In the genomic region with DNA sequence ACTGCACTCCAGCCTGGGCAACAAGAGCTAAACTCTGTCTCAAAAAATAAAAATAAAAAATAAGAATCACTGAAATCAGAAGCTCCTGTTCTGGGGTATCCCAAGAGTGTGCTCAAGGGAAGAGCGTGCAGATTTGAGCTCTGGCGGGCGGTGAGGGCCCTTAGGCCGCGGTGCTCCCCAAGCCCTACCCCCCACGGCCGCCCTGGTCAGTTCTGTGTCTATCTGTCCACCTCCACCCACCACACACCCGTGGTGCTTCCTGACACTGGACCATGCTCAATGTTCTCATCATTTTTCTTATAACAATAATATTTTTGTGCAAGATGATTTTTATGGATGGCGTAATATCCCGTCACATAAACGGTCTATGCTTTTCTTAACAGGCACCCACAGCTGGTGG, we compare ENCODE assay signal across 16 cellular contexts.
DNase-seq lines count a peak whose midpoint lies in the region; TF ChIP-seq lines count a peak whose summit lies in the region.
"Had no signal": no experiment of that assay in that cellular context is flagged by ENCODE, and none has a peak within 500 bp of the region (broad histone marks: within the 10 kb centered on the region; RNA-seq: fewer than 3 reads in every experiment).

No MANE protein-coding gene starts in this region.

- no peak for TF ChIP-seq CTCF in neural cell (IDR thresholded peaks at IDR 0.05; ENCODE audit: poor library complexity, severe bottlenecking)
- no peak for TF ChIP-seq CTCF in spleen (IDR thresholded peaks at IDR 0.05 in 8 of 11, conservative IDR thresholded peaks at IDR 0.05 in 3 of 11)
- TF ChIP-seq CTCF in tibial nerve (IDR thresholded peaks at IDR 0.05) = no peak
- TF ChIP-seq CTCF in glutamatergic neuron (IDR thresholded peaks at IDR 0.05; ENCODE audit: partially characterized antibody, unreplicated experiment) = no peak

- no peaks in the 10 kb centered on the region for H3K9me3 Mint-ChIP-seq in glutamatergic neuron (ENCODE audit: unreplicated experiment)
- H3K9me3 Mint-ChIP-seq: CD14-positive monocyte, H9 had no signal

- H3K36me3 ChIP-seq in H7 (replicated peaks; ENCODE audit: control insufficient read depth, insufficient read depth, low read length) = no peaks in the 10 kb centered on the region
- no peaks in the 10 kb centered on the region for H3K36me3 ChIP-seq in neural cell (ENCODE audit: insufficient read depth, low read length)
- no peaks in the 10 kb centered on the region for H3K36me3 ChIP-seq in spleen
- no peaks in the 10 kb centered on the region for H3K36me3 ChIP-seq in tibial nerve
- H3K36me3 ChIP-seq: BLaER1 had no signal

- H3F3A ChIP-seq in neural cell (ENCODE audit: insufficient read depth, low read length, poor library complexity, severe bottlenecking) = no peaks in the 10 kb centered on the region

- TF ChIP-seq EP300 in neural cell (conservative IDR thresholded peaks at IDR 0.05; ENCODE audit: poor library complexity, severe bottlenecking) (no peak), tibial nerve (IDR thresholded peaks at IDR 0.05) (no peak)

- peaks cover 0 to 2% (median 0%) of the 10 kb centered on the region in 6 donors for H3K4me1 ChIP-seq in spleen
- peaks cover 0 to 6% (median 0%) of the 10 kb centered on the region in 4 donors for H3K4me1 ChIP-seq in tibial nerve
- H3K4me1 ChIP-seq: BLaER1 had no signal

- no peak overlapping the region for H3K4me3 Mint-ChIP-seq in glutamatergic neuron (ENCODE audit: unreplicated experiment)
- H3K4me3 Mint-ChIP-seq: CD14-positive monocyte; CD4-positive, alpha-beta memory T cell; H9 had no signal

- peaks cover 4% of the 10 kb centered on the region for H3K4me1 Mint-ChIP-seq in glutamatergic neuron (ENCODE audit: low read depth, unreplicated experiment)
- H3K4me1 Mint-ChIP-seq: CD14-positive monocyte; CD4-positive, alpha-beta memory T cell had no signal

- H3K9ac ChIP-seq in neural cell (ENCODE audit: low read length) = peak overlapping the region; percentile 54
- H3K9ac ChIP-seq: BLaER1 had no signal

- no peak overlapping the region for H3K27ac Mint-ChIP-seq in glutamatergic neuron (ENCODE audit: unreplicated experiment)
- H3K27ac Mint-ChIP-seq: CD4-positive, alpha-beta memory T cell; H9 had no signal

- intact Hi-C loops in spleen (cut with DNase I; ENCODE audit: low total_unique reads) = no loop called here

- no peak overlapping the region for H3K4me3 ChIP-seq in H7 (ENCODE audit: insufficient read depth, low read depth, low read length)
- H3K4me3 ChIP-seq in neural cell (ENCODE audit: low read length) = no peak overlapping the region
- H3K4me3 ChIP-seq in spleen = no peak overlapping the region
- no peak overlapping the region for H3K4me3 ChIP-seq in tibial nerve
- H3K4me3 ChIP-seq: BLaER1 had no signal

- H3K9me2 ChIP-seq in neural cell (ENCODE audit: insufficient read depth, low read length) = no peaks in the 10 kb centered on the region

- WGBS in spleen, 5 donors = 66 to 89% (median 87%) methylated on average over 11 of the region's 11 CpGs
- WGBS in tibial nerve, 2 donors = 64 to 79% methylated on average over 11 of the region's 11 CpGs

- TF ChIP-seq RAD21 in neural cell (conservative IDR thresholded peaks at IDR 0.05) = no peak

- H3K4me2 ChIP-seq in neural cell (ENCODE audit: low read length) = no peak overlapping the region
- H3K4me2 ChIP-seq: BLaER1 had no signal

- H4K20me1 ChIP-seq in neural cell (ENCODE audit: insufficient read depth) = no peaks in the 10 kb centered on the region
- H4K20me1 ChIP-seq: BLaER1 had no signal

- H3K27ac ChIP-seq in neural cell (ENCODE audit: low read length) (peak overlapping the region; percentile 86), spleen (no peak overlapping the region), tibial nerve (no peak overlapping the region)
- H3K27ac ChIP-seq: BLaER1 had no signal

- H3K27me3 ChIP-seq in H7 (ENCODE audit: control insufficient read depth, insufficient read depth, low read length) = no peaks in the 10 kb centered on the region
- H3K27me3 ChIP-seq in neural cell (ENCODE audit: insufficient read depth, low read depth, low read length) = no peaks in the 10 kb centered on the region
- H3K27me3 ChIP-seq in spleen (replicated peaks in 1 of 7) = peaks cover 0 to 59% (median 0%) of the 10 kb centered on the region in 7 donors
- peaks cover 0 to 3% of the 10 kb centered on the region in 2 donors for H3K27me3 ChIP-seq in tibial nerve
- H3K27me3 ChIP-seq: BLaER1 had no signal

- DNase-seq in H7 = peak; percentile 18
- DNase-seq in ecto neural progenitor cell (ENCODE audit: low spot score) = peak; percentile 25
- DNase-seq in spleen = peak; percentile 22
- no peak for DNase-seq in tibial nerve (ENCODE audit: low spot score in 2 of 2)
- DNase-seq in amniotic stem cell (lab: John Stamatoyannopoulos, UW) = no peak
- no peak for DNase-seq in glutamatergic neuron
- DNase-seq: 8988T; CD4-positive, alpha-beta memory T cell; DMS153; DMS79; GDM1; GOT3; H9 had no signal

- H3K27me3 Mint-ChIP-seq in glutamatergic neuron (ENCODE audit: unreplicated experiment) = peaks cover 2% of the 10 kb centered on the region

- H2AFZ ChIP-seq in neural cell (ENCODE audit: low read depth, low read length) = no peak overlapping the region

- TF ChIP-seq POLR2A in spleen (IDR thresholded peaks at IDR 0.05) (no peak), tibial nerve (IDR thresholded peaks at IDR 0.05) (no peak)

- H3K9me3 ChIP-seq in neural cell (ENCODE audit: low read length) (no peaks in the 10 kb centered on the region), spleen (peaks cover 0 to under 1% (median 0%) of the 10 kb centered on the region in 8 donors), tibial nerve (peaks cover 0 to 4% (median 0%) of the 10 kb centered on the region in 4 donors)
- H3K9me3 ChIP-seq: BLaER1 had no signal

- H3K36me3 Mint-ChIP-seq in glutamatergic neuron (ENCODE audit: unreplicated experiment) = no peaks in the 10 kb centered on the region
- H3K36me3 Mint-ChIP-seq: CD14-positive monocyte; CD4-positive, alpha-beta memory T cell had no signal

- H3K79me2 ChIP-seq in neural cell (replicated peaks; ENCODE audit: insufficient read depth, low read length) = no peaks in the 10 kb centered on the region

TF ChIP-seq in neural cell, 6 proteins besides CTCF, POLR2A, EP300 and RAD21:
- TF ChIP-seq, protein P1, sequence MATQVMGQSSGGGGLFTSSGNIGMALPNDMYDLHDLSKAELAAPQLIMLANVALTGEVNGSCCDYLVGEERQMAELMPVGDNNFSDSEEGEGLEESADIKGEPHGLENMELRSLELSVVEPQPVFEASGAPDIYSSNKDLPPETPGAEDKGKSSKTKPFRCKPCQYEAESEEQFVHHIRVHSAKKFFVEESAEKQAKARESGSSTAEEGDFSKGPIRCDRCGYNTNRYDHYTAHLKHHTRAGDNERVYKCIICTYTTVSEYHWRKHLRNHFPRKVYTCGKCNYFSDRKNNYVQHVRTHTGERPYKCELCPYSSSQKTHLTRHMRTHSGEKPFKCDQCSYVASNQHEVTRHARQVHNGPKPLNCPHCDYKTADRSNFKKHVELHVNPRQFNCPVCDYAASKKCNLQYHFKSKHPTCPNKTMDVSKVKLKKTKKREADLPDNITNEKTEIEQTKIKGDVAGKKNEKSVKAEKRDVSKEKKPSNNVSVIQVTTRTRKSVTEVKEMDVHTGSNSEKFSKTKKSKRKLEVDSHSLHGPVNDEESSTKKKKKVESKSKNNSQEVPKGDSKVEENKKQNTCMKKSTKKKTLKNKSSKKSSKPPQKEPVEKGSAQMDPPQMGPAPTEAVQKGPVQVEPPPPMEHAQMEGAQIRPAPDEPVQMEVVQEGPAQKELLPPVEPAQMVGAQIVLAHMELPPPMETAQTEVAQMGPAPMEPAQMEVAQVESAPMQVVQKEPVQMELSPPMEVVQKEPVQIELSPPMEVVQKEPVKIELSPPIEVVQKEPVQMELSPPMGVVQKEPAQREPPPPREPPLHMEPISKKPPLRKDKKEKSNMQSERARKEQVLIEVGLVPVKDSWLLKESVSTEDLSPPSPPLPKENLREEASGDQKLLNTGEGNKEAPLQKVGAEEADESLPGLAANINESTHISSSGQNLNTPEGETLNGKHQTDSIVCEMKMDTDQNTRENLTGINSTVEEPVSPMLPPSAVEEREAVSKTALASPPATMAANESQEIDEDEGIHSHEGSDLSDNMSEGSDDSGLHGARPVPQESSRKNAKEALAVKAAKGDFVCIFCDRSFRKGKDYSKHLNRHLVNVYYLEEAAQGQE (IDR thresholded peaks at IDR 0.05; ENCODE audit: borderline replicate concordance) = no peak
- no peak for TF ChIP-seq TAF1 (IDR thresholded peaks at IDR 0.05; ENCODE audit: low read depth)

Comparison
In these comparisons a context has a peak if more than half of its experiments do, and no peak if none do; other contexts are left out.
1. DNase-seq: peak in H7 (single experiment), ecto neural progenitor cell (single experiment) and spleen (single experiment); none in tibial nerve (0 of 2), amniotic stem cell (single experiment) and glutamatergic neuron (single experiment).